In genomic region chr22:50085211-50085999, GRCh38 we compare ENCODE assay signal across 10 cellular contexts. TPM values are rescaled to one million over a fixed set of nuclear protein-coding genes. Genes with fewer than 3 reads are reported as not detected.
DNase-seq lines count a peak whose midpoint lies in the region; ATAC-seq, FAIRE-seq and TF ChIP-seq lines count a peak whose summit lies in the region.
"Had no signal": no experiment of that assay in that cellular context is flagged by ENCODE, and none has a peak within 500 bp of the region (broad histone marks: within the 10 kb centered on the region; RNA-seq: fewer than 3 reads in every experiment).

MLC1 (minus strand) TSS chr22:50085426; CDS start chr22:50084902, 524 bp downstream.

- no peaks in the 10 kb centered on the region for H3K9me2 ChIP-seq in Karpas-422 (replicated peaks; ENCODE audit: insufficient read depth, low read length)

- H3K27ac ChIP-seq in kidney (ENCODE audit: low read depth in 2 of 2, low read length in 2 of 2) = no peak within 1 kb of the TSS
- no peak within 1 kb of the TSS for H3K27ac ChIP-seq in Karpas-422 (ENCODE audit: low read length)

- TF ChIP-seq CTCF in BJ (IDR thresholded peaks at IDR 0.05; ENCODE audit: insufficient read depth, low read depth, low read length) (no peak), kidney (IDR thresholded peaks at IDR 0.05; ENCODE audit: borderline replicate concordance, extremely low read depth, insufficient read depth) (no peak)

- no peaks in the 10 kb centered on the region for H3K4me1 Mint-ChIP-seq in activated T-cell treated with anti-CD3 and anti-CD28 coated beads, Interleukin-2, amount 50 U/mL, for 72 hours (ENCODE audit: low read depth)

- H3K36me3 ChIP-seq in BJ (ENCODE audit: control insufficient read depth, insufficient read depth, low read length) (no peaks in the 10 kb centered on the region; the same call in 1 of the 2 replicates), kidney (ENCODE audit: control insufficient read depth in 1 of 2, insufficient read depth in 2 of 2, low read length in 2 of 2) (no peaks in the 10 kb centered on the region), Karpas-422 (ENCODE audit: insufficient read depth, low read length) (no peaks in the 10 kb centered on the region)

- intact Hi-C loops in kidney (cut with DNase I) = no loop called here

- H3K9me3 ChIP-seq in kidney (ENCODE audit: control insufficient read depth in 1 of 2, low read length in 2 of 2) (no peaks in the 10 kb centered on the region), Karpas-422 (ENCODE audit: low read length) (no peaks in the 10 kb centered on the region; the same call in 1 of the 2 replicates)

- H3K4me1 ChIP-seq in kidney (ENCODE audit: control insufficient read depth in 1 of 2, insufficient read depth in 1 of 2, low read depth in 1 of 2, low read length in 2 of 2) (no peaks in the 10 kb centered on the region), Karpas-422 (ENCODE audit: low read length) (no peaks in the 10 kb centered on the region)

- peaks cover 6 to 14% of the 10 kb centered on the region in 2 donors for H3K9me3 Mint-ChIP-seq in activated T-cell treated with anti-CD3 and anti-CD28 coated beads, Interleukin-2, amount 50 U/mL, for 72 hours

- H3K27me3 Mint-ChIP-seq in activated T-cell treated with anti-CD3 and anti-CD28 coated beads, Interleukin-2, amount 50 U/mL, for 72 hours (ENCODE audit: low read depth) = peaks cover 5% of the 10 kb centered on the region

- H3K27me3 ChIP-seq in BJ (ENCODE audit: control insufficient read depth, insufficient read depth, low read length) (peaks cover 1% of the 10 kb centered on the region; the same call in 1 of the 2 replicates), Karpas-422 (ENCODE audit: low read length) (0 out of 2 replicates have a peak, but pooled peaks cover 2% of the 10 kb centered on the region)

- DNase-seq in BJ (ENCODE audit: low read depth) = peak; percentile 26
- peak; percentile 14 for DNase-seq in Jurkat, Clone E6-1 (ENCODE audit: low read depth, low spot score)
- DNase-seq in activated T-cell treated with anti-CD3 and anti-CD28 coated beads, Interleukin-2, amount 50 U/mL, for 72 hours = peak; percentile 13 to 18
- DNase-seq in kidney = peak; percentile 46
- no peak for DNase-seq in T1000 (lab: John Stamatoyannopoulos, UW)
- DNase-seq in Karpas-422 = no peak
- DNase-seq in GM19239 (ENCODE audit: insufficient read length, low spot score) = no peak
- DNase-seq: NCI-H1694 treated with DMSO at 0.1 percent for 48 hours had no signal

- no peaks in the 10 kb centered on the region for H4K20me1 ChIP-seq in Karpas-422 (ENCODE audit: insufficient read depth, low read depth, low read length)

- H3K4me2 ChIP-seq in Karpas-422 (ENCODE audit: low read depth, low read length, poor library complexity, severe bottlenecking) = no peak within 1 kb of the TSS

- no peaks in the 10 kb centered on the region for H3K79me2 ChIP-seq in Karpas-422 (ENCODE audit: low read length)

- H3K27ac Mint-ChIP-seq in activated T-cell treated with anti-CD3 and anti-CD28 coated beads, Interleukin-2, amount 50 U/mL, for 72 hours = peak within 1 kb of the TSS; percentile 26

- no peak within 1 kb of the TSS for H3K9ac ChIP-seq in kidney (ENCODE audit: low read length in 2 of 2)
- no peak within 1 kb of the TSS for H3K9ac ChIP-seq in Karpas-422 (ENCODE audit: low read length)

- ATAC-seq in activated T-cell treated with anti-CD3 and anti-CD28 coated beads, Interleukin-2, amount 50 U/mL, for 72 hours (replicated peaks in 1 of 2) = peak in 1 of 2 donors; percentile 69
- no peak for ATAC-seq in GM21381 (IDR thresholded peaks at IDR 0.05; ENCODE audit: unreplicated experiment)

- CTCF ChIA-PET in BJ (lab: Yijun Ruan, JAX) = interaction anchor here (0.9 kb wide), 1 partner anchor 32 kb away, joined by 3 read pairs; no protein-coding TSS in a partner anchor

- H3K36me3 Mint-ChIP-seq in activated T-cell treated with anti-CD3 and anti-CD28 coated beads, Interleukin-2, amount 50 U/mL, for 72 hours (ENCODE audit: insufficient read depth in 2 of 2) = peaks cover 11 to 15% of the 10 kb centered on the region in 2 donors

- H2AFZ ChIP-seq in Karpas-422 (ENCODE audit: low read length) = no peak within 1 kb of the TSS

- FAIRE-seq in kidney (lab: Jason Lieb, UNC) (no peak), GM19239 (lab: Jason Lieb, UNC) (no peak)

- H3K4me3 ChIP-seq in BJ (ENCODE audit: low read depth, low read length) = no peak within 1 kb of the TSS
- peak within 1 kb of the TSS; percentile 9 for H3K4me3 ChIP-seq in Jurkat, Clone E6-1 (ENCODE audit: low read length)
- no peak within 1 kb of the TSS for H3K4me3 ChIP-seq in kidney (ENCODE audit: low read length in 2 of 2)
- no peak within 1 kb of the TSS for H3K4me3 ChIP-seq in Karpas-422 (ENCODE audit: low read length)

- POLR2A ChIA-PET in BJ (lab: Charles Lee) = no interaction called here

- no peak within 1 kb of the TSS for H3K4me3 Mint-ChIP-seq in activated T-cell treated with anti-CD3 and anti-CD28 coated beads, Interleukin-2, amount 50 U/mL, for 72 hours

RNA-seq across cellular contexts. Expression of gene MLC1, which starts in this region (rescaled TPM):
- 0.10 and 0.15 TPM in 2 replicates for polyA plus RNA-seq in BJ (2011; rRNA removed)
- 0.05 and 0.09 TPM in 2 replicates for polyA minus RNA-seq in BJ (2011; rRNA and poly(A)+ RNA removed)
- polyA plus RNA-seq in Jurkat, Clone E6-1 (2012; ENCODE audit: insufficient read depth, insufficient read length) = 25.3 TPM
- under 1 TPM in 1 of 2 donors, not detected in 1; 0.17 TPM for total RNA-seq in activated T-cell treated with anti-CD3 and anti-CD28 coated beads, Interleukin-2, amount 50 U/mL, for 72 hours
- total RNA-seq in kidney = 0.28 TPM
- not detected for polyA plus RNA-seq in kidney (ENCODE audit: insufficient read depth, low read depth, low replicate concordance)
- not detected in 2 replicates for total RNA-seq in Karpas-422 (2014; rRNA removed; shearing (Covaris generic); ENCODE audit: low replicate concordance)
- total RNA-seq: pulmonary artery endothelial cell had no signal

Comparison
In these comparisons a context has a peak if more than half of its experiments do, and no peak if none do; other contexts are left out.
1. Peak in DNase-seq in BJ; RNA of the gene not detected or under 1 TPM.
2. Peak in DNase-seq in activated T-cell treated with anti-CD3 and anti-CD28 coated beads, Interleukin-2, amount 50 U/mL, for 72 hours; RNA of the gene not detected or under 1 TPM.
3. Peak in DNase-seq in kidney; RNA of the gene not detected or under 1 TPM.